Comparison of ENCODE assay signal across 8 cellular contexts in genomic region chr3:192819001-192819569, GRCh38.
DNase-seq lines count a peak whose midpoint lies in the region; ATAC-seq, FAIRE-seq and TF ChIP-seq lines count a peak whose summit lies in the region.

No MANE protein-coding gene starts in this region.

- peaks cover 29% of the 10 kb centered on the region for H3K4me1 Mint-ChIP-seq in activated CD8-positive, alpha-beta T cell treated with anti-CD3 and anti-CD28 coated beads, Interleukin-2, amount 10 ng/mL, durations not matched to agents 7 days and 5 days (ENCODE audit: low read depth)
- H3K4me1 Mint-ChIP-seq in endodermal cell: peaks cover 7% of the 10 kb centered on the region

- TF ChIP-seq CTCF in endodermal cell (conservative IDR thresholded peaks at IDR 0.05): no peak

- no peak overlapping the region for H3K27ac ChIP-seq in endodermal cell (ENCODE audit: low read depth, low read length)

- H3K4me3 ChIP-seq in endodermal cell (ENCODE audit: low read length): no peak overlapping the region

- H3K4me3 Mint-ChIP-seq in activated CD8-positive, alpha-beta T cell treated with anti-CD3 and anti-CD28 coated beads, Interleukin-2, amount 10 ng/mL, durations not matched to agents 7 days and 5 days: no peak overlapping the region
- no peak overlapping the region for H3K4me3 Mint-ChIP-seq in endodermal cell

- CTCF ChIA-PET in activated CD8-positive, alpha-beta T cell treated with anti-CD3 and anti-CD28 coated beads, Interleukin-2, amount 10 ng/mL, durations not matched to agents 7 days and 5 days (lab: Charles Lee): interaction anchor here (8.7 kb wide), 1 partner anchor 223 kb away, joined by 116 read pairs; no protein-coding TSS in a partner anchor

- DNase-seq in GM12892 (ENCODE audit: insufficient read length) (no peak), hepatic stellate cell (ENCODE audit: low spot score) (peak; percentile 72), KG1 (lab: John Stamatoyannopoulos, UW) (no peak), NCI-H2171 (lab: John Stamatoyannopoulos, UW) (no peak), endodermal cell (no peak)
- peak; percentile 22 for DNase-seq in activated CD8-positive, alpha-beta T cell treated with anti-CD3 and anti-CD28 coated beads, Interleukin-2, amount 10 ng/mL, durations not matched to agents 7 days and 5 days

- WGBS in endodermal cell (ENCODE audit: insufficient coverage in 1 of 2, insufficient read length in 1 of 2), 2 experiments: 77 to 86% methylated on average over 6 to 7 of the region's 7 CpGs

- H3K9me3 Mint-ChIP-seq in activated CD8-positive, alpha-beta T cell treated with anti-CD3 and anti-CD28 coated beads, Interleukin-2, amount 10 ng/mL, durations not matched to agents 7 days and 5 days (ENCODE audit: insufficient read depth): no peaks in the 10 kb centered on the region
- no peaks in the 10 kb centered on the region for H3K9me3 Mint-ChIP-seq in endodermal cell

- ATAC-seq in HG03039 (IDR thresholded peaks at IDR 0.05; ENCODE audit: unreplicated experiment): peak; percentile 55
- ATAC-seq in activated CD8-positive, alpha-beta T cell treated with anti-CD3 and anti-CD28 coated beads, Interleukin-2, amount 10 ng/mL, durations not matched to agents 7 days and 5 days: peak; percentile 47
- ATAC-seq in GM19324 (IDR thresholded peaks at IDR 0.05; ENCODE audit: low FRiP score, unreplicated experiment): no peak

- TF ChIP-seq POLR2A in GM12892 (IDR thresholded peaks at IDR 0.05; ENCODE audit: low read depth, low read length): no peak

- H3K27me3 ChIP-seq in endodermal cell (ENCODE audit: control insufficient read depth, insufficient read depth, low read length, poor library complexity, severe bottlenecking): no peaks in the 10 kb centered on the region

- H3K27ac Mint-ChIP-seq in activated CD8-positive, alpha-beta T cell treated with anti-CD3 and anti-CD28 coated beads, Interleukin-2, amount 10 ng/mL, durations not matched to agents 7 days and 5 days: no peak overlapping the region
- H3K27ac Mint-ChIP-seq in endodermal cell: no peak overlapping the region

- POLR2A ChIA-PET in activated CD8-positive, alpha-beta T cell treated with anti-CD3 and anti-CD28 coated beads, Interleukin-2, amount 10 ng/mL, durations not matched to agents 7 days and 5 days (lab: Charles Lee): no interaction called here

- peak; percentile 88 for FAIRE-seq in GM12892 (lab: Jason Lieb, UNC)

- H3K36me3 Mint-ChIP-seq in activated CD8-positive, alpha-beta T cell treated with anti-CD3 and anti-CD28 coated beads, Interleukin-2, amount 10 ng/mL, durations not matched to agents 7 days and 5 days (ENCODE audit: low read depth): no peaks in the 10 kb centered on the region
- no peaks in the 10 kb centered on the region for H3K36me3 Mint-ChIP-seq in endodermal cell (ENCODE audit: low read depth)

- H3K4me1 ChIP-seq in endodermal cell (ENCODE audit: control insufficient read depth, insufficient read depth, low read length): no peaks in the 10 kb centered on the region

- no peaks in the 10 kb centered on the region for H3K36me3 ChIP-seq in endodermal cell (ENCODE audit: control insufficient read depth, insufficient read depth, low read length)

- H3K9me3 ChIP-seq in endodermal cell (ENCODE audit: control insufficient read depth, low read length): no peaks in the 10 kb centered on the region

- no peak overlapping the region for H3K9ac ChIP-seq in endodermal cell (ENCODE audit: extremely low read depth, low read length, poor library complexity, severe bottlenecking)

- peaks cover 2% of the 10 kb centered on the region for H3K27me3 Mint-ChIP-seq in activated CD8-positive, alpha-beta T cell treated with anti-CD3 and anti-CD28 coated beads, Interleukin-2, amount 10 ng/mL, durations not matched to agents 7 days and 5 days (ENCODE audit: low read depth)
- no peaks in the 10 kb centered on the region for H3K27me3 Mint-ChIP-seq in endodermal cell (ENCODE audit: insufficient read depth)

Comparison
In these comparisons a context has a peak if more than half of its experiments do, and no peak if none do; other contexts are left out.
1. DNase-seq: peak in activated CD8-positive, alpha-beta T cell treated with anti-CD3 and anti-CD28 coated beads, Interleukin-2, amount 10 ng/mL, durations not matched to agents 7 days and 5 days (single experiment) and hepatic stellate cell (single experiment); none in GM12892 (single experiment), KG1 (single experiment), NCI-H2171 (single experiment) and endodermal cell (single experiment).